1 cellular context compared by ENCODE assay signal in the genomic region with DNA sequence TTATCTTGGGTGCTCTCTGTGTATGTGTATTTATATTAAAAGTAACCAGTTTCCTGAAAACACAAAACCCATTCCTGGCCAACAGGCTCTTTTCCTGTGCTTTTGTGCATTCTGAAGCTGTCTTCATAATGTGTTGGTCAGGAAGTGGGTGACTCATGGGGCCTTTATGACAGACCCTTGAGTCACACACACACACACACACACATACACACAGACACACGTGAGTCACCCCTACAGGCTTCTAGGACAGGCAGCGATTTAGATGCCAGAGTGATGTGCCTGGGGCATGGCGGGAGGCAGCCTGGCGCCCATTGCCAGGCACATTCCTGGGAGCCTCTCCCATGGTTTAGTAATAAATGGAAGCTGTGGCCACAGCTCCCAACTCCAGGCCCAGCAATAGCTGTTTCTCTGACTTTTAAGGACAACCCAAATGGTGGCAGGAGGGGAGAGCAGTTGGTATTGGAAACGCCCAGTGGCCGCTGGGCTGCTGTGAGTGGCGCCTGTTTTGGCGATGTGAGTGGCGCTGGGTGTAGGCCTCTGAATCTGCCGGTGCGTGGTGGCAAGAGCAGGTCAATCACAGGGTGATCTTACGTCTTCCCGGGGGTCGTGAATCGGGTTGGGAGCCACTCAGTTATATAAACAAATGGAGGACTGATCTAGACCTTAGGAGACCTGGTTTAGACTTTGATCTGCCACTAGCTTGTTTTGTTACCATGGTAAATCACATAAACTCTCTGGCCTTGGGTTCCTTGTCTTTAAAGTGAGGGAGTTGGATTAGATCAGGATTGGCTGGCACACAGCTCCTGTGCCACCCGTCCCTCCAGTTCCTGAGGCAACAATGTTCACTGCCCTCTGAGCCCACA.
A peak's percentile ranks its signal among the peaks of the same experiment; 100 is the strongest.
TF ChIP-seq lines count a peak whose summit lies in the region.

No MANE protein-coding gene starts in this region.

TF ChIP-seq in HCT116, 20 proteins besides CTCF, POLR2A, EP300 and RAD21 (continued from another document):
- TF ChIP-seq JUND (IDR thresholded peaks at IDR 0.05) (no peak), EGR1 (IDR thresholded peaks at IDR 0.05; ENCODE audit: low read depth) (no peak), CBX3 (IDR thresholded peaks at IDR 0.05; ENCODE audit: low read depth) (no peak), EZH2phosphoT487 (IDR thresholded peaks at IDR 0.05; ENCODE audit: borderline replicate concordance) (no peak), EZH2 (IDR thresholded peaks at IDR 0.05) (no peak), ZFX (IDR thresholded peaks at IDR 0.05) (peak; percentile 56; the same call in 1 of the 2 replicates), YY1 (IDR thresholded peaks at IDR 0.05; ENCODE audit: extremely low read depth, insufficient replicate concordance, low read depth, low read length) (peak; percentile 90), SP1 (IDR thresholded peaks at IDR 0.05; ENCODE audit: low read depth) (no peak), TCF7L2 (IDR thresholded peaks at IDR 0.05; ENCODE audit: borderline replicate concordance, extremely low read depth, insufficient read depth, insufficient read length) (peak; percentile 97), ZNF274 (IDR thresholded peaks at IDR 0.05; ENCODE audit: low read depth, low read length) (no peak), SRF (IDR thresholded peaks at IDR 0.05; ENCODE audit: low read depth) (no peak), ELF1 (IDR thresholded peaks at IDR 0.05; ENCODE audit: borderline replicate concordance, low read depth) (no peak), POLR2AphosphoS5 (IDR thresholded peaks at IDR 0.05; ENCODE audit: low read depth, low read length) (peak; percentile 84), SIN3A (IDR thresholded peaks at IDR 0.05; ENCODE audit: low read depth) (no peak)
- TF ChIP-seq, protein P1, sequence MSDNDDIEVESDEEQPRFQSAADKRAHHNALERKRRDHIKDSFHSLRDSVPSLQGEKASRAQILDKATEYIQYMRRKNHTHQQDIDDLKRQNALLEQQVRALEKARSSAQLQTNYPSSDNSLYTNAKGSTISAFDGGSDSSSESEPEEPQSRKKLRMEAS (IDR thresholded peaks at IDR 0.05) = no peak
- TF ChIP-seq, protein P2, sequence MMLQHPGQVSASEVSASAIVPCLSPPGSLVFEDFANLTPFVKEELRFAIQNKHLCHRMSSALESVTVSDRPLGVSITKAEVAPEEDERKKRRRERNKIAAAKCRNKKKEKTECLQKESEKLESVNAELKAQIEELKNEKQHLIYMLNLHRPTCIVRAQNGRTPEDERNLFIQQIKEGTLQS (IDR thresholded peaks at IDR 0.05) = no peak
